2 cellular contexts compared by ENCODE assay signal in genomic region chr3:14905055-14905657, GRCh38.
A peak's percentile ranks its signal among the peaks of the same experiment; 100 is the strongest.
TF ChIP-seq lines count a peak whose summit lies in the region.

No MANE protein-coding gene starts in this region.

TF ChIP-seq in HEK293, 187 proteins besides CTCF, POLR2A, EP300 and RAD21 (continued from another document):
- TF ChIP-seq ZNF785 (tag by site-specific recombination; IDR thresholded peaks at IDR 0.05) (no peak), ZNF610 (tag by site-specific recombination; IDR thresholded peaks at IDR 0.05; ENCODE audit: borderline replicate concordance) (peak; percentile 37; the same call in 1 of the 2 replicates), ZNF580 (tag by site-specific recombination; IDR thresholded peaks at IDR 0.05) (no peak), ZNF548 (tag by site-specific recombination; IDR thresholded peaks at IDR 0.05) (no peak), BCL11B (tag by site-specific recombination; IDR thresholded peaks at IDR 0.05; ENCODE audit: low read depth) (no peak), OSR2 (tag by site-specific recombination; IDR thresholded peaks at IDR 0.05) (no peak), ZBTB49 (tag by site-specific recombination; IDR thresholded peaks at IDR 0.05; ENCODE audit: low read depth) (no peak), REPIN1 (tag by site-specific recombination; IDR thresholded peaks at IDR 0.05; ENCODE audit: low read depth) (no peak), ZNF221 (tag by site-specific recombination; IDR thresholded peaks at IDR 0.05; ENCODE audit: borderline replicate concordance) (no peak), SCRT2 (tag by site-specific recombination; IDR thresholded peaks at IDR 0.05) (no peak), SETDB1 (IDR thresholded peaks at IDR 0.05; ENCODE audit: insufficient read length, low read length) (peak; percentile 81)
- TF ChIP-seq, protein P1, sequence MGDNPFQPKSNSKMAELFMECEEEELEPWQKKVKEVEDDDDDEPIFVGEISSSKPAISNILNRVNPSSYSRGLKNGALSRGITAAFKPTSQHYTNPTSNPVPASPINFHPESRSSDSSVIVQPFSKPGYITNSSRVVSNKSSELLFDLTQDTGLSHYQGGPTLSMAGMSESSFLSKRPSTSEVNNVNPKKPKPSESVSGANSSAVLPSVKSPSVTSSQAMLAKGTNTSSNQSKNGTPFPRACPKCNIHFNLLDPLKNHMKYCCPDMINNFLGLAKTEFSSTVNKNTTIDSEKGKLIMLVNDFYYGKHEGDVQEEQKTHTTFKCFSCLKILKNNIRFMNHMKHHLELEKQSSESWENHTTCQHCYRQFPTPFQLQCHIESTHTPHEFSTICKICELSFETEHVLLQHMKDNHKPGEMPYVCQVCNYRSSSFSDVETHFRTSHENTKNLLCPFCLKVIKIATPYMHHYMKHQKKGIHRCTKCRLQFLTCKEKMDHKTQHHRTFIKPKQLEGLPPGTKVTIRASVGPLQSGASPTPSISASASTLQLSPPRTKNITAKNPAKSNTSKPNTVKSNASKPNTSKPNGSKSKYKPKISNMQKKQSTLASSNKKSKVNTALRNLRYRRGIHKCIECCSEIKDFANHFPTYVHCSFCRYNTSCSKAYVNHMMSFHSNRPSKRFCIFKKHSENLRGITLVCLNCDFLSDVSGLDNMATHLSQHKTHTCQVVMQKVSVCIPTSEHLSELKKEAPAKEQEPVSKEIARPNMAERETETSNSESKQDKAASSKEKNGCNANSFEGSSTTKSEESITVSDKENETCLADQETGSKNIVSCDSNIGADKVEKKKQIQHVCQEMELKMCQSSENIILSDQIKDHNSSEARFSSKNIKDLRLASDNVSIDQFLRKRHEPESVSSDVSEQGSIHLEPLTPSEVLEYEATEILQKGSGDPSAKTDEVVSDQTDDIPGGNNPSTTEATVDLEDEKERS (tag by site-specific recombination; IDR thresholded peaks at IDR 0.05) = 0 out of 2 replicates have a peak, but pooled peaks have one; percentile 44

TF ChIP-seq in GM12878, 131 proteins besides CTCF, POLR2A, EP300 and RAD21 (continued from another document):
- TF ChIP-seq CBX5 (IDR thresholded peaks at IDR 0.05; ENCODE audit: low read depth) (peak; percentile 79; the same call in 1 of the 2 replicates), STAT1 (conservative IDR thresholded peaks at IDR 0.05) (no peak)
